Comparison of ENCODE assay signal across 12 cellular contexts in genomic region chr12:89948266-89949175, GRCh38.
DNase-seq lines count a peak whose midpoint lies in the region; TF ChIP-seq lines count a peak whose summit lies in the region.
"Had no signal": no experiment of that assay in that cellular context is flagged by ENCODE, and none has a peak within 500 bp of the region (broad histone marks: within the 10 kb centered on the region; RNA-seq: fewer than 3 reads in every experiment).

No MANE protein-coding gene starts in this region.

- no peak overlapping the region for H2BK5ac ChIP-seq in mesenchymal stem cell (ENCODE audit: low read depth, low read length, poor library complexity, severe bottlenecking)

- H3K14ac ChIP-seq in mesenchymal stem cell (ENCODE audit: low read length in 2 of 2): no peak overlapping the region

- H2AK5ac ChIP-seq in mesenchymal stem cell (ENCODE audit: low read length, severe bottlenecking): no peak overlapping the region

- no peaks in the 10 kb centered on the region for H3K27me3 Mint-ChIP-seq in activated CD4-positive, alpha-beta memory T cell treated with anti-CD3 and anti-CD28 coated beads for 36 hours
- no peaks in the 10 kb centered on the region for H3K27me3 Mint-ChIP-seq in activated CD4-positive, alpha-beta memory T cell treated with anti-CD3 and anti-CD28 coated beads, Interleukin-2, amount 10 ng/mL, durations not matched to agents 7 days and 5 days

- peak overlapping the region; percentile 91 for H3K9ac ChIP-seq in mesenchymal stem cell (ENCODE audit: low read length)

- WGBS in mesenchymal stem cell: 20% methylated on average over 1 of the region's 1 CpG
- 88 to 92% methylated on average over 1 of the region's 1 CpG for WGBS in tibial nerve, 2 donors

- peak overlapping the region; percentile 58 for H3K27ac Mint-ChIP-seq in activated CD4-positive, alpha-beta memory T cell treated with anti-CD3 and anti-CD28 coated beads for 36 hours
- no peak overlapping the region for H3K27ac Mint-ChIP-seq in activated CD4-positive, alpha-beta memory T cell treated with anti-CD3 and anti-CD28 coated beads, Interleukin-2, amount 10 ng/mL, durations not matched to agents 7 days and 5 days

- no peak for TF ChIP-seq CTCF in ascending aorta (IDR thresholded peaks at IDR 0.05)
- no peak for TF ChIP-seq CTCF in tibial nerve (IDR thresholded peaks at IDR 0.05)

- intact Hi-C loops in activated CD4-positive, alpha-beta memory T cell treated with anti-CD3 and anti-CD28 coated beads for 36 hours (cut with micrococcal nuclease): loop anchor here (1.0 to 10.0 kb wide), 5 partner anchors 12 to 594 kb away; partner anchors contain the start of genes ATP2B1 and DUSP6
- intact Hi-C loops in ascending aorta (cut with DNase I): loop anchor here (2.0 kb wide), 1 partner anchor 240 kb away; the partner anchor contains the start of gene ATP2B1

- no peak overlapping the region for H3K4me3 Mint-ChIP-seq in activated CD4-positive, alpha-beta memory T cell treated with anti-CD3 and anti-CD28 coated beads for 36 hours
- no peak overlapping the region for H3K4me3 Mint-ChIP-seq in activated CD4-positive, alpha-beta memory T cell treated with anti-CD3 and anti-CD28 coated beads, Interleukin-2, amount 10 ng/mL, durations not matched to agents 7 days and 5 days

- H2BK120ac ChIP-seq in mesenchymal stem cell (ENCODE audit: low read depth, low read length): peak overlapping the region; percentile 19

- no peaks in the 10 kb centered on the region for H3K79me1 ChIP-seq in mesenchymal stem cell (replicated peaks; ENCODE audit: low read length, poor library complexity, severe bottlenecking)

- no peak overlapping the region for H4K8ac ChIP-seq in mesenchymal stem cell (ENCODE audit: low read length)

- H3K27me3 ChIP-seq in ascending aorta (no peaks in the 10 kb centered on the region), mesenchymal stem cell (ENCODE audit: control insufficient read depth in 1 of 2, insufficient read depth in 1 of 2, low read length in 2 of 2) (no peaks in the 10 kb centered on the region), tibial nerve (no peaks in the 10 kb centered on the region)

- no peak overlapping the region for H3K4me2 ChIP-seq in mesenchymal stem cell (ENCODE audit: low read length, poor library complexity, severe bottlenecking)

- POLR2A ChIA-PET in activated CD4-positive, alpha-beta memory T cell treated with anti-CD3 and anti-CD28 coated beads for 36 hours (lab: Charles Lee): interaction anchor here (1.2 to 1.8 kb wide), 2 partner anchors 11 to 12 kb away, joined by 3 to 4 read pairs; no protein-coding TSS in a partner anchor
- POLR2A ChIA-PET in activated CD4-positive, alpha-beta memory T cell treated with anti-CD3 and anti-CD28 coated beads, Interleukin-2, amount 10 ng/mL, durations not matched to agents 7 days and 5 days (lab: Charles Lee): interaction anchor here (0.6 to 1.7 kb wide), 2 partner anchors 239 to 271 kb away, joined by 3 to 9 read pairs; partner anchors contain the start of gene ATP2B1

- H3K36me3 ChIP-seq in ascending aorta (no peaks in the 10 kb centered on the region), mesenchymal stem cell (ENCODE audit: control insufficient read depth in 1 of 2, insufficient read depth in 2 of 2, low read depth in 1 of 2, low read length in 2 of 2) (no peaks in the 10 kb centered on the region), tibial nerve (no peaks in the 10 kb centered on the region)

- TF ChIP-seq EP300 in tibial nerve (IDR thresholded peaks at IDR 0.05): no peak

- H3K27ac ChIP-seq in ascending aorta (peak overlapping the region; percentile 12 to 72), mesenchymal stem cell (ENCODE audit: low read length, poor library complexity, severe bottlenecking) (no peak overlapping the region), tibial nerve (peak overlapping the region in 3 of 4 donors; percentile 20 to 56 (median 32))

- no peak overlapping the region for H2AFZ ChIP-seq in mesenchymal stem cell (ENCODE audit: low read depth, low read length)

- H3K4me3 ChIP-seq in ascending aorta (no peak overlapping the region), mesenchymal stem cell (ENCODE audit: insufficient read depth in 1 of 2, low read depth in 1 of 2, low read length in 2 of 2) (peak overlapping the region in 1 of 2 experiments; percentile 71), tibial nerve (no peak overlapping the region)

- no peak overlapping the region for H2BK12ac ChIP-seq in mesenchymal stem cell (ENCODE audit: low read length in 2 of 2)

- DNase-seq in activated CD4-positive, alpha-beta memory T cell treated with anti-CD3 and anti-CD28 coated beads for 36 hours: no peak
- DNase-seq in activated CD4-positive, alpha-beta memory T cell treated with anti-CD3 and anti-CD28 coated beads, Interleukin-2, amount 10 ng/mL, durations not matched to agents 7 days and 5 days: no peak
- DNase-seq in ascending aorta (ENCODE audit: low spot score in 2 of 2) (no peak), mesenchymal stem cell (no peak), tibial nerve (ENCODE audit: low spot score in 2 of 2) (no peak), Kasumi-1 (lab: John Stamatoyannopoulos, UW) (no peak), Ammon's horn (ENCODE audit: low spot score) (no peak)
- DNase-seq in activated CD4-positive, alpha-beta T cell treated with anti-CD3 and anti-CD28 coated beads for 48 hours: no peak
- DNase-seq: activated CD4-positive, CD25-positive, alpha-beta regulatory T cell; activated naive CD4-positive, alpha-beta T cell treated with anti-CD3 and anti-CD28 coated beads, Interleukin-2, amount 50 U/mL, for 16 hours; H9; NCI-H1048 had no signal

- H3K23ac ChIP-seq in mesenchymal stem cell (ENCODE audit: low read length in 2 of 2): no peak overlapping the region

- H3K36me3 Mint-ChIP-seq in activated CD4-positive, alpha-beta memory T cell treated with anti-CD3 and anti-CD28 coated beads for 36 hours: no peaks in the 10 kb centered on the region
- no peaks in the 10 kb centered on the region for H3K36me3 Mint-ChIP-seq in activated CD4-positive, alpha-beta memory T cell treated with anti-CD3 and anti-CD28 coated beads, Interleukin-2, amount 10 ng/mL, durations not matched to agents 7 days and 5 days (ENCODE audit: low read depth)

- CTCF ChIA-PET in activated CD4-positive, alpha-beta memory T cell treated with anti-CD3 and anti-CD28 coated beads for 36 hours (lab: Charles Lee): interaction anchor here (0.7 kb wide), 1 partner anchor 404 kb away, joined by 3 read pairs; no protein-coding TSS in a partner anchor
- CTCF ChIA-PET in activated CD4-positive, alpha-beta memory T cell treated with anti-CD3 and anti-CD28 coated beads, Interleukin-2, amount 10 ng/mL, durations not matched to agents 7 days and 5 days (lab: Charles Lee): no interaction called here

- no peaks in the 10 kb centered on the region for H3K9me3 Mint-ChIP-seq in activated CD4-positive, alpha-beta memory T cell treated with anti-CD3 and anti-CD28 coated beads for 36 hours
- H3K9me3 Mint-ChIP-seq in activated CD4-positive, alpha-beta memory T cell treated with anti-CD3 and anti-CD28 coated beads, Interleukin-2, amount 10 ng/mL, durations not matched to agents 7 days and 5 days: no peaks in the 10 kb centered on the region
- H3K9me3 Mint-ChIP-seq: H9 had no signal

- peaks cover 54% of the 10 kb centered on the region for H3K4me1 Mint-ChIP-seq in activated CD4-positive, alpha-beta memory T cell treated with anti-CD3 and anti-CD28 coated beads for 36 hours (ENCODE audit: low read depth)
- H3K4me1 Mint-ChIP-seq in activated CD4-positive, alpha-beta memory T cell treated with anti-CD3 and anti-CD28 coated beads, Interleukin-2, amount 10 ng/mL, durations not matched to agents 7 days and 5 days: peaks cover 16% of the 10 kb centered on the region

- H2BK15ac ChIP-seq in mesenchymal stem cell (ENCODE audit: low read depth, poor library complexity, severe bottlenecking): no peak overlapping the region

- H3K4me1 ChIP-seq in ascending aorta: peaks cover 0 to 19% of the 10 kb centered on the region in 2 donors
- H3K4me1 ChIP-seq in mesenchymal stem cell (ENCODE audit: control insufficient read depth, insufficient read depth, low read depth, low read length): no peaks in the 10 kb centered on the region
- peaks cover 0 to 32% (median 22%) of the 10 kb centered on the region in 4 donors for H3K4me1 ChIP-seq in tibial nerve

- H3K4ac ChIP-seq in mesenchymal stem cell (ENCODE audit: low read depth in 1 of 2, low read length in 2 of 2): peak overlapping the region in 1 of 2 experiments; percentile 58

- H3K9me3 ChIP-seq in ascending aorta (no peaks in the 10 kb centered on the region), mesenchymal stem cell (ENCODE audit: control insufficient read depth, low read length) (no peaks in the 10 kb centered on the region), tibial nerve (no peaks in the 10 kb centered on the region)

- H3K18ac ChIP-seq in mesenchymal stem cell (ENCODE audit: low read depth in 1 of 2, low read length in 2 of 2): peak overlapping the region; percentile 5 to 83

- H4K91ac ChIP-seq in mesenchymal stem cell (ENCODE audit: low read length): no peak overlapping the region

- TF ChIP-seq POLR2A in tibial nerve (IDR thresholded peaks at IDR 0.05): no peak
